Comparison of ENCODE assay signal across 25 cellular contexts in the genomic region with DNA sequence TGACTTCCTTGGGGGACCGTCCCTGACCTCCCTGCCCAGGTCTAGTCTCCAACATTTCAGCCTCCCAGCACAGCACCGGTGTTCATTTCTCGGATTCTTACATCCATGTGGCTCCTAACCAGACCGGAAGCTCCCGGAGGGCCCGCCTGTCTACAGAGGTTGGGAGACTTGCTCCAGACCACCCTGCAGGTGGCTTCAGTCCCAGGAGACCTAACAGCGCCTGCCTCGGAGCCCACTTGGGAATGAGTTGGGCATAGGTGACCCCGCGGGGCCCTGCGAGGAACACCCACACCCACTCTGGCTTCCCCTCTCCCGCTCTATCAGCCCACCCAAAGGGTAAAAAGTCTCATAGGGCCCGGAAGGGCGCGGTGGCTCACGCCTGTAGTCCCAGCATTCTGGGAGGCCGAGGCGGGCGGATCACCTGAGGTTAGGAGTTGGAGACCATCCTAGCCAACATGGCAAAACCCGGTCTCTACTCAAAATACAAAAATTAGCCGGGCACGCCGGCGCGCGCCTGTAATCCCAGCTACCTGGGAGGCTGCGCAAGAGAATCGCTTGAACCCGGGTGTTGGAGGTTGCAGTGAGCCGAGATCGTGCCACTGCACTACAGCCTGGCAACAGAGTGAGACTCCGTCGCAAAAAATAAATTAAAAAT. TPM values are rescaled to one million over a fixed set of nuclear protein-coding genes. Genes with fewer than 3 reads are reported as not detected.
"Had no signal": no experiment of that assay in that cellular context is flagged by ENCODE, and none has a peak within 500 bp of the region (broad histone marks: within the 10 kb centered on the region; RNA-seq: fewer than 3 reads in every experiment).

No MANE protein-coding gene starts in this region.

- H3K4me3 Mint-ChIP-seq: naive thymus-derived CD4-positive, alpha-beta T cell had no signal

- H3K36me3 ChIP-seq: esophagus muscularis mucosa, gastrocnemius medialis, heart right ventricle, ovary, right atrium auricular region, sigmoid colon had no signal

- DNase-seq: effector memory CD4-positive, alpha-beta T cell; gastrocnemius medialis; heart right ventricle; hypothalamus; kidney; left cardiac atrium; left ventricle myocardium superior; naive thymus-derived CD4-positive, alpha-beta T cell; nucleus accumbens; ovary; sigmoid colon; stimulated activated CD4-positive, alpha-beta T cell treated with anti-CD3 and anti-CD28 coated beads, Interleukin-12 subunit alpha, Interleukin-12 subunit beta, amount 100 ng/mL, for 4 hours; stimulated activated naive CD4-positive, alpha-beta T cell; trophoblast cell had no signal

- H3K27ac Mint-ChIP-seq: naive thymus-derived CD4-positive, alpha-beta T cell had no signal

- ATAC-seq: gastrocnemius medialis; heart right ventricle; left cardiac atrium; left ventricle myocardium superior; naive thymus-derived CD4-positive, alpha-beta T cell had no signal

- H3K4me1 ChIP-seq: esophagus muscularis mucosa, gastrocnemius medialis, heart right ventricle, right atrium auricular region, sigmoid colon had no signal

- H3K4me3 ChIP-seq: esophagus muscularis mucosa, gastrocnemius medialis, heart right ventricle, ovary, right atrium auricular region, sigmoid colon, skin epidermis had no signal

- H3K27me3 ChIP-seq: ovary had no signal

- H3K36me3 Mint-ChIP-seq: naive thymus-derived CD4-positive, alpha-beta T cell had no signal

- FAIRE-seq: endometrium, kidney had no signal

- H3K27ac ChIP-seq: epithelial cell of prostate, esophagus muscularis mucosa, gastrocnemius medialis, heart right ventricle, ovary, right atrium auricular region, sigmoid colon, skin epidermis had no signal

- H3K9me3 ChIP-seq: esophagus muscularis mucosa, gastrocnemius medialis, heart right ventricle, ovary, right atrium auricular region, sigmoid colon had no signal

- H3K9me3 Mint-ChIP-seq: naive thymus-derived CD4-positive, alpha-beta T cell had no signal

RNA-seq across cellular contexts. Expression of a gene that starts 5.4 kb away (rescaled TPM):
- total RNA-seq: esophagus muscularis mucosa; fibroblast of villous mesenchyme; gastrocnemius medialis; heart right ventricle; kidney; left cardiac atrium; left ventricle myocardium superior; lung microvascular endothelial cell; mononuclear cell; naive thymus-derived CD4-positive, alpha-beta T cell; ovary; posterior vena cava; right atrium auricular region; sigmoid colon; urinary bladder had no signal
- polyA plus RNA-seq: heart right ventricle; naive thymus-derived CD4-positive, alpha-beta T cell; neural cell; sigmoid colon; urinary bladder had no signal

RNA-seq across cellular contexts. Expression of a gene that starts 13.8 kb away (rescaled TPM):
- total RNA-seq: esophagus muscularis mucosa; fibroblast of villous mesenchyme; gastrocnemius medialis; heart right ventricle; kidney; left cardiac atrium; left ventricle myocardium superior; lung microvascular endothelial cell; mononuclear cell; naive thymus-derived CD4-positive, alpha-beta T cell; ovary; posterior vena cava; right atrium auricular region; sigmoid colon; urinary bladder had no signal
- polyA plus RNA-seq: heart right ventricle; naive thymus-derived CD4-positive, alpha-beta T cell; neural cell; sigmoid colon; urinary bladder had no signal

RNA-seq across cellular contexts. Expression of a gene that starts 21.0 kb away (rescaled TPM):
- total RNA-seq: esophagus muscularis mucosa, gastrocnemius medialis, heart right ventricle, mononuclear cell, right atrium auricular region, sigmoid colon, urinary bladder had no signal
- polyA plus RNA-seq: naive thymus-derived CD4-positive, alpha-beta T cell; neural cell had no signal

RNA-seq across cellular contexts. Expression of a gene that starts 46.0 kb away (rescaled TPM):
- polyA plus RNA-seq: neural cell had no signal
